In genomic region chr13:109162248-109163051, GRCh38 we compare ENCODE assay signal across 7 cellular contexts.
DNase-seq lines count a peak whose midpoint lies in the region; ATAC-seq and TF ChIP-seq lines count a peak whose summit lies in the region.

No MANE protein-coding gene starts in this region.

- peak overlapping the region; percentile 91 for H3K27ac ChIP-seq in foreskin keratinocyte
- H3K27ac ChIP-seq in heart right ventricle: no peak overlapping the region
- H3K27ac ChIP-seq in vagina: no peak overlapping the region
- no peak overlapping the region for H3K27ac ChIP-seq in tibial nerve

- H3K27me3 ChIP-seq in foreskin keratinocyte (no peaks in the 10 kb centered on the region), heart right ventricle (peaks cover 0 to 2% (median 0%) of the 10 kb centered on the region in 7 donors), vagina (no peaks in the 10 kb centered on the region), tibial nerve (no peaks in the 10 kb centered on the region)

- no peak for TF ChIP-seq POLR2A in vagina (IDR thresholded peaks at IDR 0.05)
- TF ChIP-seq POLR2A in tibial nerve (IDR thresholded peaks at IDR 0.05): no peak

- H3K4me1 ChIP-seq in foreskin keratinocyte: peaks cover 29% of the 10 kb centered on the region
- H3K4me1 ChIP-seq in heart right ventricle: peaks cover 0 to 11% (median 0%) of the 10 kb centered on the region in 9 donors
- H3K4me1 ChIP-seq in vagina: no peaks in the 10 kb centered on the region
- peaks cover 0 to 5% (median 0%) of the 10 kb centered on the region in 4 donors for H3K4me1 ChIP-seq in tibial nerve

- intact Hi-C loops in heart right ventricle (cut with DNase I): no loop called here
- intact Hi-C loops in vagina (cut with DNase I): no loop called here

- ATAC-seq in GM19023 (IDR thresholded peaks at IDR 0.05; ENCODE audit: unreplicated experiment): peak; percentile 86
- peak; percentile 84 for ATAC-seq in HG02678 (IDR thresholded peaks at IDR 0.05; ENCODE audit: unreplicated experiment)
- ATAC-seq in foreskin keratinocyte: peak; percentile 97
- no peak for ATAC-seq in heart right ventricle

- DNase-seq in NCI-H187 (lab: John Stamatoyannopoulos, UW) (peak; percentile 22 to 26), foreskin keratinocyte (peak; percentile 90 to 95), heart right ventricle (no peak), vagina (ENCODE audit: extremely low spot score in 2 of 2) (no peak), tibial nerve (ENCODE audit: low spot score in 2 of 2) (no peak)

- H3K4me3 ChIP-seq in heart right ventricle: no peak overlapping the region
- H3K4me3 ChIP-seq in vagina: no peak overlapping the region
- no peak overlapping the region for H3K4me3 ChIP-seq in tibial nerve

- H3K9me3 ChIP-seq in heart right ventricle (no peaks in the 10 kb centered on the region), vagina (no peaks in the 10 kb centered on the region), tibial nerve (no peaks in the 10 kb centered on the region)

- 80 to 86% methylated on average over 8 of the region's 8 CpGs for WGBS in heart right ventricle, 2 donors
- WGBS in tibial nerve, 2 donors: 70 to 75% methylated on average over 8 of the region's 8 CpGs

- TF ChIP-seq EP300 in tibial nerve (IDR thresholded peaks at IDR 0.05): no peak

- TF ChIP-seq CTCF in foreskin keratinocyte (conservative IDR thresholded peaks at IDR 0.05) (peak; percentile 34), heart right ventricle (IDR thresholded peaks at IDR 0.05) (no peak), vagina (IDR thresholded peaks at IDR 0.05) (no peak), tibial nerve (IDR thresholded peaks at IDR 0.05) (no peak)

- H3K36me3 ChIP-seq in heart right ventricle (no peaks in the 10 kb centered on the region), vagina (no peaks in the 10 kb centered on the region), tibial nerve (no peaks in the 10 kb centered on the region)

Comparison
In these comparisons a context has a peak if more than half of its experiments do, and no peak if none do; other contexts are left out.
1. ATAC-seq: peak in GM19023 (single experiment), HG02678 (single experiment) and foreskin keratinocyte (single experiment); none in heart right ventricle (0 of 8).
2. DNase-seq: peak in NCI-H187 (2 of 2) and foreskin keratinocyte (2 of 2); none in heart right ventricle (0 of 2), vagina (0 of 2) and tibial nerve (0 of 2).